ENCODE assay signal across 19 cellular contexts in genomic region chr13:32229443-32229842, GRCh38.
DNase-seq lines count a peak whose midpoint lies in the region; ATAC-seq, FAIRE-seq and TF ChIP-seq lines count a peak whose summit lies in the region.
"Had no signal": no experiment of that assay in that cellular context is flagged by ENCODE, and none has a peak within 500 bp of the region (broad histone marks: within the 10 kb centered on the region; RNA-seq: fewer than 3 reads in every experiment).

No MANE protein-coding gene starts in this region.

- H3K27me3 Mint-ChIP-seq in astrocyte (ENCODE audit: low read depth, unreplicated experiment) = no peaks in the 10 kb centered on the region
- H3K27me3 Mint-ChIP-seq: activated naive CD8-positive, alpha-beta T cell; naive B cell; stimulated activated naive B cell treated with anti-CD40 and anti-IgM and Interleukin-4, amounts not matched to agents 10 μg/mL and 1 μg/mL and 100 μg/mL, for 72 hours had no signal

- no peaks in the 10 kb centered on the region for H3K36me3 ChIP-seq in astrocyte (ENCODE audit: insufficient read depth, low read length)
- H3K36me3 ChIP-seq: HAP-1 had no signal

- H2AFZ ChIP-seq in astrocyte (ENCODE audit: low read depth, low read length) = no peak overlapping the region

- H3K4me3 Mint-ChIP-seq in astrocyte (ENCODE audit: unreplicated experiment) = no peak overlapping the region
- H3K4me3 Mint-ChIP-seq: activated naive CD8-positive, alpha-beta T cell; naive B cell; stimulated activated naive B cell treated with anti-CD40 and anti-IgM and Interleukin-4, amounts not matched to agents 10 μg/mL and 1 μg/mL and 100 μg/mL, for 72 hours had no signal

- no peaks in the 10 kb centered on the region for H3K36me3 Mint-ChIP-seq in astrocyte (ENCODE audit: low read depth, unreplicated experiment)
- H3K36me3 Mint-ChIP-seq: activated naive CD8-positive, alpha-beta T cell; naive B cell; stimulated activated naive B cell treated with anti-CD40 and anti-IgM and Interleukin-4, amounts not matched to agents 10 μg/mL and 1 μg/mL and 100 μg/mL, for 72 hours had no signal

- no peak for FAIRE-seq in astrocyte (lab: Jason Lieb, UNC)
- FAIRE-seq: GM12878 had no signal

- peak; percentile 8 for DNase-seq in NCI-H2029 (lab: John Stamatoyannopoulos, UW)
- no peak for DNase-seq in NCI-H2029 treated with DMSO at 0.1 percent for 48 hours (lab: John Stamatoyannopoulos, UW)
- peak; percentile 67 for DNase-seq in NCI-H345 (lab: John Stamatoyannopoulos, UW)
- DNase-seq in astrocyte (ENCODE audit: low read depth) = peak; percentile 58
- peak; percentile 83 for DNase-seq in myocyte (ENCODE audit: low read depth)
- DNase-seq in OCI-M2 (lab: John Stamatoyannopoulos, UW; ENCODE audit: unreplicated experiment) = no peak
- DNase-seq: activated CD4-positive, alpha-beta T cell treated with anti-CD3 and anti-CD28 coated beads for 4 hours; MV-4-11; naive B cell; stimulated activated naive B cell treated with anti-CD40 and anti-IgM and Interleukin-4, amounts not matched to agents 10 μg/mL and 1 μg/mL and 100 μg/mL, for 72 hours; upper lobe of left lung had no signal

- H3K4me2 ChIP-seq in astrocyte (ENCODE audit: low read length) = no peak overlapping the region
- H3K4me2 ChIP-seq: smooth muscle cell had no signal

- no peak overlapping the region for H3K4me3 ChIP-seq in astrocyte (ENCODE audit: insufficient read depth, low read depth, low read length)
- H3K4me3 ChIP-seq: GM12878, HAP-1, SJSA1, smooth muscle cell, upper lobe of left lung had no signal

- peaks cover 14% of the 10 kb centered on the region for H3K4me1 ChIP-seq in astrocyte (ENCODE audit: insufficient read depth, low read length)

- no peak for TF ChIP-seq CTCF in astrocyte (IDR thresholded peaks at IDR 0.05; ENCODE audit: insufficient read depth, low read depth, low read length)

- no peak overlapping the region for H3K27ac ChIP-seq in astrocyte (ENCODE audit: low read depth, low read length)
- H3K27ac ChIP-seq: C4-2B, SJSA1, upper lobe of left lung had no signal

- H3K9ac ChIP-seq in astrocyte (ENCODE audit: low read length) = no peak overlapping the region

- H3K27ac Mint-ChIP-seq in astrocyte (ENCODE audit: unreplicated experiment) = no peak overlapping the region
- H3K27ac Mint-ChIP-seq: activated naive CD8-positive, alpha-beta T cell; stimulated activated naive B cell treated with anti-CD40 and anti-IgM and Interleukin-4, amounts not matched to agents 10 μg/mL and 1 μg/mL and 100 μg/mL, for 72 hours had no signal

- H3K4me1 Mint-ChIP-seq in astrocyte (ENCODE audit: low read depth, unreplicated experiment) = peaks cover 12% of the 10 kb centered on the region
- H3K4me1 Mint-ChIP-seq: naive B cell; stimulated activated naive B cell treated with anti-CD40 and anti-IgM and Interleukin-4, amounts not matched to agents 10 μg/mL and 1 μg/mL and 100 μg/mL, for 72 hours had no signal

- no peaks in the 10 kb centered on the region for H4K20me1 ChIP-seq in astrocyte (ENCODE audit: insufficient read depth, low read length)

- no peaks in the 10 kb centered on the region for H3K9me3 ChIP-seq in astrocyte (ENCODE audit: insufficient read depth, low read depth, low read length)
- H3K9me3 ChIP-seq: HAP-1, SJSA1, upper lobe of left lung had no signal

- no peaks in the 10 kb centered on the region for H3K27me3 ChIP-seq in astrocyte (ENCODE audit: insufficient read depth, low read length)
- H3K27me3 ChIP-seq: SJSA1, upper lobe of left lung had no signal

- H3K79me2 ChIP-seq in astrocyte (ENCODE audit: insufficient read depth, low read length) = no peaks in the 10 kb centered on the region

- ATAC-seq in GM21786 (IDR thresholded peaks at IDR 0.05; ENCODE audit: unreplicated experiment) (no peak), HG02571 (IDR thresholded peaks at IDR 0.05; ENCODE audit: unreplicated experiment) (no peak)
- ATAC-seq: GM12878; stimulated activated naive B cell treated with anti-CD40 and anti-IgM and Interleukin-4, amounts not matched to agents 10 μg/mL and 1 μg/mL and 100 μg/mL, for 72 hours had no signal

- H3K9me3 Mint-ChIP-seq in astrocyte (ENCODE audit: unreplicated experiment) = no peaks in the 10 kb centered on the region
- H3K9me3 Mint-ChIP-seq: naive B cell; stimulated activated naive B cell treated with anti-CD40 and anti-IgM and Interleukin-4, amounts not matched to agents 10 μg/mL and 1 μg/mL and 100 μg/mL, for 72 hours had no signal

Comparison
In these comparisons a context has a peak if more than half of its experiments do, and no peak if none do; other contexts are left out.
1. DNase-seq: peak in NCI-H2029 (single experiment), NCI-H345 (single experiment), astrocyte (single experiment) and myocyte (single experiment); none in NCI-H2029 treated with DMSO at 0.1 percent for 48 hours (single experiment) and OCI-M2 (single experiment).